In genomic region chr14:30980106-30980704, GRCh38 we compare ENCODE assay signal across 8 cellular contexts. TPM values are rescaled to one million over a fixed set of nuclear protein-coding genes. Genes with fewer than 3 reads are reported as not detected.
DNase-seq lines count a peak whose midpoint lies in the region; ATAC-seq and TF ChIP-seq lines count a peak whose summit lies in the region.
"Not testable (repeated sequence)": the region's sequence is repeated elsewhere in the genome, so short reads cannot be mapped to it uniquely, and the experiment has no call there.

No MANE protein-coding gene starts in this region.

- not testable (repeated sequence) for H3K4me3 ChIP-seq in adipocyte (ENCODE audit: low read length); suprapubic skin

- H3K36me3 ChIP-seq in adipocyte (ENCODE audit: control insufficient read depth, insufficient read depth, low read length, severe bottlenecking); suprapubic skin: not testable (repeated sequence)

- H3K9me3 ChIP-seq in adipocyte (ENCODE audit: control insufficient read depth, low read length); suprapubic skin: not testable (repeated sequence)

- DNase-seq in Daoy (ENCODE audit: low read depth) = peak; percentile 53
- peak; percentile 61 for DNase-seq in NCI-H1694 treated with DMSO at 0.1 percent for 48 hours (lab: John Stamatoyannopoulos, UW)
- DNase-seq in adipocyte (ENCODE audit: low read depth) = peak; percentile 89
- peak; percentile 76 for DNase-seq in foreskin melanocyte
- DNase-seq in natural killer cell; suprapubic skin (ENCODE audit: low spot score in 2 of 2): not testable (repeated sequence)

- not testable (repeated sequence) for TF ChIP-seq EP300 in suprapubic skin (IDR thresholded peaks at IDR 0.05)

- H3K27ac Mint-ChIP-seq in natural killer cell = not testable (repeated sequence)

- intact Hi-C loops in natural killer cell (cut with micrococcal nuclease) = loop anchor here (1.0 kb wide), 2 partner anchors 102 to 376 kb away; no protein-coding TSS in a partner anchor

- H3K4me1 Mint-ChIP-seq in natural killer cell = peaks cover 13 to 27% of the 10 kb centered on the region in 2 donors

- not testable (repeated sequence) for H3K27me3 Mint-ChIP-seq in natural killer cell (ENCODE audit: low read depth in 2 of 2)

- ATAC-seq in HG02678 (IDR thresholded peaks at IDR 0.05; ENCODE audit: unreplicated experiment) = peak; percentile 54
- ATAC-seq in SK-N-SH treated with all-trans-retinoic acid at 6 μM for 48 hours = peak; percentile 93
- ATAC-seq in natural killer cell = peak; percentile 69 to 83 (median 80)

- TF ChIP-seq POLR2A in suprapubic skin (IDR thresholded peaks at IDR 0.05) = not testable (repeated sequence)

- peak; percentile 77 for TF ChIP-seq CTCF in natural killer cell (IDR thresholded peaks at IDR 0.05)
- TF ChIP-seq CTCF in suprapubic skin (IDR thresholded peaks at IDR 0.05) = peak; percentile 44 to 59

- peak overlapping the region; percentile 10 for H3K9ac ChIP-seq in adipocyte (ENCODE audit: low read length)

- H3K4me1 ChIP-seq in adipocyte (ENCODE audit: control insufficient read depth, insufficient read depth, low read length) (peaks cover 19% of the 10 kb centered on the region), suprapubic skin (peaks cover 11% of the 10 kb centered on the region)

- H3K27ac ChIP-seq in suprapubic skin = not testable (repeated sequence)

- H3K4me3 Mint-ChIP-seq in natural killer cell = not testable (repeated sequence)

- H3K27me3 ChIP-seq in adipocyte (replicated peaks; ENCODE audit: control insufficient read depth, insufficient read depth, low read length); suprapubic skin: not testable (repeated sequence)

- WGBS in suprapubic skin = 71% methylated on average over 13 of the region's 13 CpGs

- not testable (repeated sequence) for H3K36me3 Mint-ChIP-seq in natural killer cell

- H3K9me3 Mint-ChIP-seq in natural killer cell = not testable (repeated sequence)

RNA-seq across cellular contexts. Expression of gene AP4S1, which starts 45.2 kb away (rescaled TPM):
- total RNA-seq in Daoy (2014; rRNA removed; shearing (Covaris generic)) = 4.9 and 12.6 TPM in 2 replicates
- total RNA-seq in natural killer cell = 10 to 100 TPM; 10.6 to 12.7 (median 12.4) TPM
- total RNA-seq in suprapubic skin = 1 to 10 TPM; 4.5 to 7.4 (median 5.2) TPM

RNA-seq across cellular contexts. Expression of gene STRN3, which starts 46.0 kb away (rescaled TPM):
- total RNA-seq in Daoy (2014; rRNA removed; shearing (Covaris generic)) = 27.7 and 71.0 TPM in 2 replicates
- total RNA-seq in natural killer cell (10 to 100 TPM; 19.5 to 34.2 (median 31.1) TPM), suprapubic skin (10 to 100 TPM; 21.5 to 50.0 (median 29.5) TPM)
